Comparison of ENCODE assay signal across 8 cellular contexts in genomic region chr20:38645980-38646858, GRCh38. TPM values are rescaled to one million over a fixed set of nuclear protein-coding genes. Genes with fewer than 3 reads are reported as not detected.
DNase-seq lines count a peak whose midpoint lies in the region; ATAC-seq and TF ChIP-seq lines count a peak whose summit lies in the region.

No MANE protein-coding gene starts in this region.

- H3K4me2 ChIP-seq in BLaER1 = peak overlapping the region; percentile 86

- H3K4me3 ChIP-seq in BLaER1 = peak overlapping the region; percentile 54
- peak overlapping the region; percentile 25 for H3K4me3 ChIP-seq in endodermal cell (ENCODE audit: low read length)

- H3K9me3 Mint-ChIP-seq in endodermal cell = no peaks in the 10 kb centered on the region

- peaks cover 19% of the 10 kb centered on the region for H3K36me3 Mint-ChIP-seq in endodermal cell (ENCODE audit: low read depth)

- no peaks in the 10 kb centered on the region for H3K36me3 ChIP-seq in BLaER1
- peaks cover 23% of the 10 kb centered on the region for H3K36me3 ChIP-seq in endodermal cell (ENCODE audit: control insufficient read depth, insufficient read depth, low read length)

- H3K27ac ChIP-seq in BLaER1 (no peak overlapping the region), endodermal cell (ENCODE audit: low read depth, low read length) (no peak overlapping the region)

- DNase-seq in HT-29 (ENCODE audit: low spot score) = peak; percentile 83
- peak; percentile 71 to 77 for DNase-seq in NOMO-1 (lab: John Stamatoyannopoulos, UW; ENCODE audit: unreplicated experiment in 2 of 2)
- DNase-seq in activated CD8-positive, alpha-beta memory T cell treated with anti-CD3 and anti-CD28 coated beads for 24 hours = peak; percentile 97
- peak; percentile 97 for DNase-seq in endodermal cell
- DNase-seq in midbrain (lab: John Stamatoyannopoulos, UW) = peak; percentile 81
- peak; percentile 78 to 83 for DNase-seq in stimulated activated CD8-positive, alpha-beta memory T cell treated with anti-CD3 and anti-CD28 coated beads, Interleukin-4, amount 100 ng/mL, for 1 hour (ENCODE audit: low read depth in 2 of 2, low spot score in 1 of 2)

- peak; percentile 98 for TF ChIP-seq CTCF in endodermal cell (conservative IDR thresholded peaks at IDR 0.05)

- peak; percentile 74 for ATAC-seq in GM19397 (IDR thresholded peaks at IDR 0.05; ENCODE audit: unreplicated experiment)

- H3K9me3 ChIP-seq in BLaER1 (no peaks in the 10 kb centered on the region), endodermal cell (ENCODE audit: control insufficient read depth, low read length) (no peaks in the 10 kb centered on the region)

- peaks cover 35% of the 10 kb centered on the region for H3K27me3 Mint-ChIP-seq in endodermal cell (ENCODE audit: insufficient read depth)

- H4K20me1 ChIP-seq in BLaER1 = no peaks in the 10 kb centered on the region

- H3K4me1 ChIP-seq in BLaER1 = peaks cover 7% of the 10 kb centered on the region; the same call in 1 of the 2 replicates
- no peaks in the 10 kb centered on the region for H3K4me1 ChIP-seq in endodermal cell (ENCODE audit: control insufficient read depth, insufficient read depth, low read length)

- H3K4me1 Mint-ChIP-seq in endodermal cell = peaks cover 5% of the 10 kb centered on the region

- H3K27me3 ChIP-seq in BLaER1 (peaks cover 3% of the 10 kb centered on the region; the same call in 1 of the 2 replicates), endodermal cell (ENCODE audit: control insufficient read depth, insufficient read depth, low read length, poor library complexity, severe bottlenecking) (peaks cover 10% of the 10 kb centered on the region)

- peak overlapping the region; percentile 41 for H3K4me3 Mint-ChIP-seq in endodermal cell

- no peak overlapping the region for H3K9ac ChIP-seq in BLaER1
- H3K9ac ChIP-seq in endodermal cell (ENCODE audit: extremely low read depth, low read length, poor library complexity, severe bottlenecking) = no peak overlapping the region

- H3K27ac Mint-ChIP-seq in endodermal cell = no peak overlapping the region

- 29 to 35% methylated on average over 20 to 50 of the region's 50 CpGs for WGBS in endodermal cell (ENCODE audit: insufficient coverage in 1 of 2, insufficient read length in 1 of 2), 2 experiments

RNA-seq across cellular contexts. Expression of gene ARHGAP40, which starts 44.6 kb away (rescaled TPM):
- 0.05 TPM in 1 of 2 replicates, not detected in the other for total RNA-seq in HT-29 (2014; rRNA removed; shearing (Covaris generic))
- 10 to 100 TPM in 1 of 2 donors, 1 to 10 TPM in 1; 5.5 to 18.5 TPM for total RNA-seq in endodermal cell
- 2.4 TPM for polyA plus RNA-seq in endodermal cell (2013, experiment 1 of 2)
- 4.3 TPM for polyA plus RNA-seq in endodermal cell (2013, experiment 2 of 2)
